In genomic region chr9:88372103-88372694, GRCh38 we compare ENCODE assay signal across 15 cellular contexts. TPM values are rescaled to one million over a fixed set of nuclear protein-coding genes. Genes with fewer than 3 reads are reported as not detected.
DNase-seq lines count a peak whose midpoint lies in the region; ATAC-seq and TF ChIP-seq lines count a peak whose summit lies in the region.
"Had no signal": no experiment of that assay in that cellular context is flagged by ENCODE, and none has a peak within 500 bp of the region (broad histone marks: within the 10 kb centered on the region; RNA-seq: fewer than 3 reads in every experiment).

No MANE protein-coding gene starts in this region.

- peak; percentile 54 for ATAC-seq in HCT116
- ATAC-seq in GM21528 (IDR thresholded peaks at IDR 0.05; ENCODE audit: low FRiP score, unreplicated experiment): no peak
- ATAC-seq: CD8-positive, alpha-beta T cell had no signal

- no TSS peak for BruUV-seq in HCT116 (replicated peaks; lab: Mats Ljungman, UMichigan)
- BruUV-seq in PC-9 (replicated peaks; lab: Mats Ljungman, UMichigan): no TSS peak

- no peak overlapping the region for H3K4me3 ChIP-seq in HCT116 (replicated peaks in 1 of 2; ENCODE audit: low read depth in 1 of 2, low read length in 2 of 2)
- H3K4me3 ChIP-seq in PC-9: no peak overlapping the region
- H3K4me3 ChIP-seq in trophoblast cell (ENCODE audit: low read depth, low read length): no peak overlapping the region

- H2BK12ac ChIP-seq in trophoblast cell (ENCODE audit: low read length): no peak overlapping the region

- H3K14ac ChIP-seq in trophoblast cell (ENCODE audit: low read length): no peak overlapping the region

- CTCF ChIA-PET in HCT116 (lab: Charles Lee): no interaction called here
- CTCF ChIA-PET in PC-9 (lab: Charles Lee): no interaction called here

- RAD21 ChIA-PET in HCT116 (lab: Charles Lee; ENCODE audit: low non-redundant PET in 1 of 2, low total read pairs in 2 of 2, uncharacterized antibody in 2 of 2, unreplicated experiment in 2 of 2): no interaction called here

- peak overlapping the region; percentile 34 for H3K4me2 ChIP-seq in HCT116 (ENCODE audit: low read length)
- H3K4me2 ChIP-seq in PC-9: peak overlapping the region; percentile 4; the same call in 1 of the 2 replicates
- no peak overlapping the region for H3K4me2 ChIP-seq in trophoblast cell (ENCODE audit: low read length)

- peak overlapping the region; percentile 29 for H3K27ac Mint-ChIP-seq in glutamatergic neuron (ENCODE audit: unreplicated experiment)
- H3K27ac Mint-ChIP-seq in activated T-cell treated with anti-CD3 and anti-CD28 coated beads, Interleukin-2, amount 50 U/mL, for 24 hours: no peak overlapping the region
- H3K27ac Mint-ChIP-seq: CD8-positive, alpha-beta T cell had no signal

- H3K9me3 ChIP-seq in HCT116 (ENCODE audit: control insufficient read depth in 1 of 2, insufficient read depth in 1 of 2, low read depth in 1 of 2, low read length in 2 of 2): no peaks in the 10 kb centered on the region; a peak in 1 of 4 replicates
- peaks cover 2% of the 10 kb centered on the region; the same call in 1 of the 2 replicates for H3K9me3 ChIP-seq in PC-9 (ENCODE audit: insufficient read depth, low read depth)
- no peaks in the 10 kb centered on the region for H3K9me3 ChIP-seq in trophoblast cell (ENCODE audit: insufficient read depth, low read depth, low read length)

- no peak for DNase-seq in HCT116 (ENCODE audit: low read depth, low spot score)
- no peak for DNase-seq in PC-9
- DNase-seq in glutamatergic neuron: no peak
- DNase-seq in trophoblast cell: no peak
- no peak for DNase-seq in activated T-cell treated with anti-CD3 and anti-CD28 coated beads, Interleukin-2, amount 50 U/mL, for 48 hours
- no peak for DNase-seq in activated T-cell treated with anti-CD3 and anti-CD28 coated beads, Interleukin-2, amount 50 U/mL, for 24 hours
- DNase-seq: CD8-positive, alpha-beta T cell; DND-41; KBM-7; MM.1S; NCI-H1105 treated with DMSO at 0.1 percent for 48 hours; NCI-H187; NCI-H82; SIG-M5 had no signal

- H3K9ac ChIP-seq in HCT116 (ENCODE audit: low read length) (no peak overlapping the region), trophoblast cell (ENCODE audit: low read length) (no peak overlapping the region)

- no peaks in the 10 kb centered on the region; the same call in 1 of the 2 replicates for H3F3A ChIP-seq in PC-9 (ENCODE audit: insufficient read depth, low read depth)

- no CpG with 5 or more reads among the region's 2 CpGs for WGBS in trophoblast cell (ENCODE audit: extremely low coverage, insufficient coverage, insufficient read length)

- intact Hi-C loops in HCT116 (cut with micrococcal nuclease) (no loop called here), PC-9 (cut with micrococcal nuclease; ENCODE audit: unreplicated experiment) (no loop called here)

- no peaks in the 10 kb centered on the region for H3K27me3 ChIP-seq in HCT116 (ENCODE audit: insufficient read depth, low read length)
- no peaks in the 10 kb centered on the region for H3K27me3 ChIP-seq in PC-9 (ENCODE audit: insufficient read depth, low read depth)
- no peaks in the 10 kb centered on the region for H3K27me3 ChIP-seq in trophoblast cell (ENCODE audit: insufficient read depth, low read length)

- peaks cover 7% of the 10 kb centered on the region for H3K4me1 Mint-ChIP-seq in glutamatergic neuron (ENCODE audit: low read depth, unreplicated experiment)
- H3K4me1 Mint-ChIP-seq in activated T-cell treated with anti-CD3 and anti-CD28 coated beads, Interleukin-2, amount 50 U/mL, for 24 hours (ENCODE audit: low read depth): no peaks in the 10 kb centered on the region

- TF ChIP-seq CTCF in HCT116 (IDR thresholded peaks at IDR 0.05 in 2 of 3, conservative IDR thresholded peaks at IDR 0.05 in 1 of 3; ENCODE audit: borderline replicate concordance in 1 of 3, insufficient read depth in 1 of 3, low read depth in 2 of 3, low read length in 2 of 3) (no peak), PC-9 (conservative IDR thresholded peaks at IDR 0.05) (no peak), glutamatergic neuron (IDR thresholded peaks at IDR 0.05; ENCODE audit: partially characterized antibody, unreplicated experiment) (no peak)

- no peak overlapping the region for H2AK5ac ChIP-seq in trophoblast cell (ENCODE audit: low read length)

- no peak overlapping the region for H4K12ac ChIP-seq in trophoblast cell (ENCODE audit: low read depth, low read length)

- peak overlapping the region; percentile 14 for H4K91ac ChIP-seq in trophoblast cell (ENCODE audit: low read depth, low read length)

- H2AFZ ChIP-seq in HCT116 (ENCODE audit: low read depth, low read length, poor library complexity, severe bottlenecking): peak overlapping the region; percentile 92
- no peak overlapping the region for H2AFZ ChIP-seq in PC-9
- H2AFZ ChIP-seq in trophoblast cell (ENCODE audit: insufficient read depth, low read length, poor library complexity): no peak overlapping the region

- H3K36me3 Mint-ChIP-seq in glutamatergic neuron (ENCODE audit: unreplicated experiment): peaks cover 14% of the 10 kb centered on the region
- H3K36me3 Mint-ChIP-seq in activated T-cell treated with anti-CD3 and anti-CD28 coated beads, Interleukin-2, amount 50 U/mL, for 24 hours (ENCODE audit: low read depth): peaks cover 8% of the 10 kb centered on the region

- H3K4me3 Mint-ChIP-seq in glutamatergic neuron (ENCODE audit: unreplicated experiment): peak overlapping the region; percentile 21
- H3K4me3 Mint-ChIP-seq in activated T-cell treated with anti-CD3 and anti-CD28 coated beads, Interleukin-2, amount 50 U/mL, for 24 hours: no peak overlapping the region
- H3K4me3 Mint-ChIP-seq: CD8-positive, alpha-beta T cell had no signal

- no peaks in the 10 kb centered on the region for H3K27me3 Mint-ChIP-seq in glutamatergic neuron (ENCODE audit: unreplicated experiment)
- H3K27me3 Mint-ChIP-seq in activated T-cell treated with anti-CD3 and anti-CD28 coated beads, Interleukin-2, amount 50 U/mL, for 24 hours: peaks cover 8% of the 10 kb centered on the region

- no peak overlapping the region for H4K8ac ChIP-seq in trophoblast cell (ENCODE audit: low read depth, low read length)

- TF ChIP-seq POLR2A in HCT116 (IDR thresholded peaks at IDR 0.05; ENCODE audit: borderline replicate concordance, extremely low read depth, insufficient read depth, insufficient read length): no peak

- H2BK5ac ChIP-seq in trophoblast cell (ENCODE audit: low read depth, low read length, poor library complexity): no peak overlapping the region

- H3K9me3 Mint-ChIP-seq in glutamatergic neuron (ENCODE audit: unreplicated experiment): peaks cover 1% of the 10 kb centered on the region
- peaks cover 15% of the 10 kb centered on the region for H3K9me3 Mint-ChIP-seq in activated T-cell treated with anti-CD3 and anti-CD28 coated beads, Interleukin-2, amount 50 U/mL, for 24 hours

- H3K79me2 ChIP-seq in HCT116 (ENCODE audit: insufficient read depth, low read length) (no peaks in the 10 kb centered on the region), PC-9 (ENCODE audit: low read depth) (no peaks in the 10 kb centered on the region), trophoblast cell (ENCODE audit: control insufficient read depth, insufficient read depth, low read length, poor library complexity) (no peaks in the 10 kb centered on the region)

- H3K4me1 ChIP-seq in HCT116 (ENCODE audit: control insufficient read depth in 1 of 2, insufficient read depth in 2 of 2, low read length in 2 of 2) (peaks cover 3 to 19% of the 10 kb centered on the region in 2 experiments; a peak in 2 of 4 replicates), PC-9 (replicated peaks; ENCODE audit: insufficient read depth) (peaks cover 24% of the 10 kb centered on the region), trophoblast cell (ENCODE audit: control insufficient read depth in 1 of 2, insufficient read depth in 2 of 2, low read length in 2 of 2) (peaks cover 0 to 7% of the 10 kb centered on the region in 2 experiments)

- H3K23ac ChIP-seq in trophoblast cell (ENCODE audit: low read length): no peak overlapping the region

- H3K79me1 ChIP-seq in trophoblast cell (ENCODE audit: low read length): peaks cover 4% of the 10 kb centered on the region

- POLR2A ChIA-PET in HCT116 (lab: Charles Lee) (no interaction called here), PC-9 (lab: Charles Lee; ENCODE audit: unreplicated experiment) (no interaction called here)

- H4K20me1 ChIP-seq in HCT116 (ENCODE audit: insufficient read depth): no peaks in the 10 kb centered on the region
- no peaks in the 10 kb centered on the region for H4K20me1 ChIP-seq in PC-9 (ENCODE audit: insufficient read depth)

- H3K27ac ChIP-seq in HCT116 (ENCODE audit: low read depth, low read length): no peak overlapping the region
- H3K27ac ChIP-seq in PC-9: no peak overlapping the region
- H3K27ac ChIP-seq in trophoblast cell (ENCODE audit: low read depth, low read length): no peak overlapping the region

- TF ChIP-seq RAD21 in HCT116 (IDR thresholded peaks at IDR 0.05; ENCODE audit: low read depth): no peak

- H3K9me2 ChIP-seq in HCT116 (ENCODE audit: insufficient read depth) (no peaks in the 10 kb centered on the region), PC-9 (ENCODE audit: insufficient read depth) (no peaks in the 10 kb centered on the region)

- H3K18ac ChIP-seq in trophoblast cell (ENCODE audit: low read length): no peak overlapping the region

- no peak overlapping the region for H2BK120ac ChIP-seq in trophoblast cell (ENCODE audit: insufficient read depth, low read length, poor library complexity)

- no peak overlapping the region for H3K4ac ChIP-seq in trophoblast cell (ENCODE audit: low read depth, low read length)

- H3K36me3 ChIP-seq in HCT116 (ENCODE audit: control insufficient read depth in 1 of 2, insufficient read depth in 2 of 2, low read length in 2 of 2): no peaks in the 10 kb centered on the region
- H3K36me3 ChIP-seq in PC-9 (ENCODE audit: low read depth): no peaks in the 10 kb centered on the region
- no peaks in the 10 kb centered on the region for H3K36me3 ChIP-seq in trophoblast cell (ENCODE audit: control insufficient read depth in 1 of 2, insufficient read depth in 2 of 2, low read length in 2 of 2)

TF ChIP-seq in HCT116, 20 proteins besides CTCF, POLR2A, EP300 and RAD21:
- TF ChIP-seq MAX (IDR thresholded peaks at IDR 0.05): no peak
- peak; percentile 13; the same call in 1 of the 2 replicates for TF ChIP-seq FOSL1 (IDR thresholded peaks at IDR 0.05; ENCODE audit: low read depth)
TF ChIP-seq in HCT116: peak in this region for 1.

RNA-seq across cellular contexts. Expression of gene SPIN1, which starts 16.0 kb away (rescaled TPM):
- total RNA-seq in HCT116 (2021; ENCODE audit: unreplicated experiment) (74.0 TPM), PC-9 (2021) (102 and 112 TPM in 2 replicates), glutamatergic neuron (ENCODE audit: unreplicated experiment) (88.2 TPM)
- 29.5 and 32.8 TPM in 2 replicates for polyA plus RNA-seq in HCT116 (2012)
- 65.0 and 67.0 TPM in 2 replicates for polyA plus RNA-seq in trophoblast cell (2013)
